22 cellular contexts compared by ENCODE assay signal in genomic region chr16:7997966-7998365, GRCh38.
DNase-seq lines count a peak whose midpoint lies in the region; ATAC-seq and TF ChIP-seq lines count a peak whose summit lies in the region.
"Had no signal": no experiment of that assay in that cellular context is flagged by ENCODE, and none has a peak within 500 bp of the region (broad histone marks: within the 10 kb centered on the region; RNA-seq: fewer than 3 reads in every experiment).

No MANE protein-coding gene starts in this region.

- no peak overlapping the region for H2BK12ac ChIP-seq in trophoblast cell (ENCODE audit: low read length)

- no peak overlapping the region for H3K27ac Mint-ChIP-seq in glutamatergic neuron (ENCODE audit: unreplicated experiment)
- H3K27ac Mint-ChIP-seq: CD14-positive monocyte; CD4-positive, alpha-beta memory T cell; CD4-positive, CD25-positive, alpha-beta regulatory T cell; CD8-positive, alpha-beta memory T cell had no signal

- H3K18ac ChIP-seq in trophoblast cell (ENCODE audit: low read length), result no peak overlapping the region

- no peaks in the 10 kb centered on the region for H3K79me1 ChIP-seq in trophoblast cell (ENCODE audit: low read length)

- H3K27me3 ChIP-seq in trophoblast cell (ENCODE audit: insufficient read depth, low read length), result no peaks in the 10 kb centered on the region
- H3K27me3 ChIP-seq: BE2C, BLaER1 had no signal

- H4K91ac ChIP-seq in trophoblast cell (ENCODE audit: low read depth, low read length), result no peak overlapping the region

- no peaks in the 10 kb centered on the region for H3K4me1 Mint-ChIP-seq in glutamatergic neuron (ENCODE audit: low read depth, unreplicated experiment)
- H3K4me1 Mint-ChIP-seq: CD14-positive monocyte; CD4-positive, alpha-beta memory T cell; CD4-positive, CD25-positive, alpha-beta regulatory T cell; CD8-positive, alpha-beta memory T cell had no signal

- no peak overlapping the region for H2AFZ ChIP-seq in trophoblast cell (ENCODE audit: insufficient read depth, low read length, poor library complexity)

- H3K36me3 ChIP-seq in trophoblast cell (ENCODE audit: control insufficient read depth in 1 of 2, insufficient read depth in 2 of 2, low read length in 2 of 2), result no peaks in the 10 kb centered on the region
- H3K36me3 ChIP-seq: BE2C, BLaER1 had no signal

- H2BK120ac ChIP-seq in trophoblast cell (ENCODE audit: insufficient read depth, low read length, poor library complexity), result no peak overlapping the region

- H3K79me2 ChIP-seq in trophoblast cell (ENCODE audit: control insufficient read depth, insufficient read depth, low read length, poor library complexity), result no peaks in the 10 kb centered on the region

- no peak overlapping the region for H2AK5ac ChIP-seq in trophoblast cell (ENCODE audit: low read length)

- no peak overlapping the region for H3K4me3 Mint-ChIP-seq in glutamatergic neuron (ENCODE audit: unreplicated experiment)
- H3K4me3 Mint-ChIP-seq: CD14-positive monocyte; CD4-positive, alpha-beta memory T cell; CD4-positive, CD25-positive, alpha-beta regulatory T cell; CD8-positive, alpha-beta memory T cell had no signal

- no peak overlapping the region for H3K4ac ChIP-seq in trophoblast cell (ENCODE audit: low read depth, low read length)

- no peak overlapping the region for H3K9ac ChIP-seq in trophoblast cell (ENCODE audit: low read length)
- H3K9ac ChIP-seq: BLaER1 had no signal

- no peak overlapping the region for H3K23ac ChIP-seq in trophoblast cell (ENCODE audit: low read length)

- no peak overlapping the region for H4K12ac ChIP-seq in trophoblast cell (ENCODE audit: low read depth, low read length)

- no peaks in the 10 kb centered on the region for H3K36me3 Mint-ChIP-seq in glutamatergic neuron (ENCODE audit: unreplicated experiment)
- H3K36me3 Mint-ChIP-seq: CD14-positive monocyte; CD4-positive, alpha-beta memory T cell; CD4-positive, CD25-positive, alpha-beta regulatory T cell had no signal

- no peaks in the 10 kb centered on the region for H3K4me1 ChIP-seq in trophoblast cell (ENCODE audit: control insufficient read depth in 1 of 2, insufficient read depth in 2 of 2, low read length in 2 of 2)
- H3K4me1 ChIP-seq: BE2C, BLaER1 had no signal

- no peak overlapping the region for H3K4me2 ChIP-seq in trophoblast cell (ENCODE audit: low read length)
- H3K4me2 ChIP-seq: BLaER1 had no signal

- peaks cover 2% of the 10 kb centered on the region for H3K27me3 Mint-ChIP-seq in glutamatergic neuron (ENCODE audit: unreplicated experiment)
- H3K27me3 Mint-ChIP-seq: CD4-positive, alpha-beta memory T cell; CD4-positive, CD25-positive, alpha-beta regulatory T cell; CD8-positive, alpha-beta memory T cell had no signal

- no peaks in the 10 kb centered on the region for H3K9me3 ChIP-seq in trophoblast cell (ENCODE audit: insufficient read depth, low read depth, low read length)
- H3K9me3 ChIP-seq: BE2C, BLaER1 had no signal

- peak; percentile 15 for DNase-seq in H4 (ENCODE audit: low spot score)
- peak; percentile 49 for DNase-seq in M059J (ENCODE audit: low read depth)
- DNase-seq in RPMI7951 (ENCODE audit: low read depth), result peak; percentile 45
- DNase-seq in trophoblast cell, result peak; percentile 3 to 20
- no peak for DNase-seq in effector CD4-positive, alpha-beta T cell
- DNase-seq in retina, result no peak
- no peak for DNase-seq in glutamatergic neuron
- DNase-seq: 8988T; ACHN; BE2C; C1 segment of cervical spinal cord; CD4-positive, alpha-beta memory T cell; CD4-positive, CD25-positive, alpha-beta regulatory T cell; CD8-positive, alpha-beta memory T cell; COR-L47; DMS79 treated with DMSO at 0.1 percent for 48 hours; EL; GDM1 had no signal

- H4K8ac ChIP-seq in trophoblast cell (ENCODE audit: low read depth, low read length), result no peak overlapping the region

- H3K9me3 Mint-ChIP-seq in glutamatergic neuron (ENCODE audit: unreplicated experiment), result peaks cover 2% of the 10 kb centered on the region

- no peak for TF ChIP-seq CTCF in glutamatergic neuron (IDR thresholded peaks at IDR 0.05; ENCODE audit: partially characterized antibody, unreplicated experiment)

- no peak overlapping the region for H3K14ac ChIP-seq in trophoblast cell (ENCODE audit: low read length)

- no peak overlapping the region for H3K27ac ChIP-seq in trophoblast cell (ENCODE audit: low read depth, low read length)
- H3K27ac ChIP-seq: BLaER1 had no signal

- no peak overlapping the region for H3K4me3 ChIP-seq in trophoblast cell (ENCODE audit: low read depth, low read length)
- H3K4me3 ChIP-seq: BLaER1, GM12878 had no signal

- 100% methylated on average over 1 of the region's 4 CpGs for WGBS in trophoblast cell (ENCODE audit: extremely low coverage, insufficient coverage, insufficient read length)

- H2BK5ac ChIP-seq in trophoblast cell (ENCODE audit: low read depth, low read length, poor library complexity), result no peak overlapping the region

- no peak for ATAC-seq in GM21619 (IDR thresholded peaks at IDR 0.05; ENCODE audit: unreplicated experiment)
- ATAC-seq: GM12878 had no signal

Comparison
In these comparisons a context has a peak if more than half of its experiments do, and no peak if none do; other contexts are left out.
1. DNase-seq: peak in H4 (single experiment), M059J (single experiment), RPMI7951 (single experiment) and trophoblast cell (2 of 2); none in effector CD4-positive, alpha-beta T cell (single experiment), retina (single experiment) and glutamatergic neuron (single experiment).